In the genomic region with DNA sequence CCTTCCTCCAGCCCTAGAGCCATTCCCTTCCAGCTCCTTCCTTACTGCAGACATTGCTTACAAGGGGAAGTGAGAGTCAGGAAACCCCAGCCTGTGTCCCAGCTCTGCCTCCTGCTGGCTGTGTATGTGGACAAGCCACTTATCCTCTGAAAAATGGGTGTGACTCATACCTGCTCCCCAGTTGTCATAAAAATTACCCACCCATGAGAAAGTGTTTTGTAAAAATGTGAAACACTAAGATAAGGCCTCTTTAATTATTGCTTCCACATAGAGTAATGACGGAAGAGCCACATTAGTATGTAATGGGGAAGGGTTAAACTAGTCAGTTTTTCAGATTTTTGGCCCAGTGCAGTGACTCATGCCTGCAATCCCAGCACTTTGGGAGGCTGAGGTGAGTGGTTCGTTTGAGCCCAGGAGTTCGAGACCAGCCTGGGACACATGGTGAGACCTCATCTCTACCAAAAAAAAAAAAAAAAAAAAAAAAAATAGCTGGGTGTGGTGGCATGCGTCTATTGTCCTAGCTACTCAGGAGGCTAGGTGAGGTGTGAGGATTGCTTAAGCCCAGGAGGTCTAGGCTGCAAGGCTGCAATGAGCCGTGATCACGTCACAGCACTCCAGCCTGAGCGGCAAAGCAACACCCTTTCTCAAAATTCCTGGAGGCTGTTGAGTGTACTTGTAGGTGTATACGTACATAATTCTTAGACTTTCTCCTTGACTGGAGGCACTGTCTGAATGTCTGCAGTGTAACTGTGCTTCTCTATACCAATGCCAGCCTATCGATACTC, we compare ENCODE assay signal across 7 cellular contexts.
DNase-seq lines count a peak whose midpoint lies in the region; ATAC-seq and TF ChIP-seq lines count a peak whose summit lies in the region.

No MANE protein-coding gene starts in this region.

- H3K36me3 Mint-ChIP-seq in GM23338 (ENCODE audit: low read depth) = peaks cover 26% of the 10 kb centered on the region

- no peak overlapping the region for H3K4me3 Mint-ChIP-seq in GM23338

- POLR2A ChIA-PET in PC-3 (lab: Charles Lee; ENCODE audit: unreplicated experiment) = no interaction called here

- H3K9me3 ChIP-seq in PC-3 (ENCODE audit: low read length) (no peaks in the 10 kb centered on the region), skeletal muscle tissue (ENCODE audit: control insufficient read depth in 3 of 3, low read length in 3 of 3) (no peaks in the 10 kb centered on the region)

- H3K9me2 ChIP-seq in GM23338 (ENCODE audit: insufficient read depth) = no peaks in the 10 kb centered on the region
- no peaks in the 10 kb centered on the region for H3K9me2 ChIP-seq in PC-3 (replicated peaks; ENCODE audit: low read length)

- ATAC-seq in GM23338 = peak; percentile 39
- peak; percentile 65 for ATAC-seq in PC-3
- no peak for ATAC-seq in foreskin keratinocyte
- no peak for ATAC-seq in GM21528 (IDR thresholded peaks at IDR 0.05; ENCODE audit: low FRiP score, unreplicated experiment)

- H2AFZ ChIP-seq in GM23338 (no peak overlapping the region), PC-3 (ENCODE audit: low read length) (0 out of 2 replicates have a peak overlapping the region, but pooled peaks have one; percentile 33)

- H3K27ac ChIP-seq in GM23338 (ENCODE audit: low read depth) (no peak overlapping the region), PC-3 (ENCODE audit: low read length) (peak overlapping the region; percentile 94), foreskin keratinocyte (no peak overlapping the region), skeletal muscle tissue (ENCODE audit: low read depth, low read length) (peak overlapping the region; percentile 97), coronary artery (no peak overlapping the region)

- no peaks in the 10 kb centered on the region for H3K79me2 ChIP-seq in GM23338 (replicated peaks; ENCODE audit: insufficient read depth)
- H3K79me2 ChIP-seq in PC-3 (ENCODE audit: low read length) = no peaks in the 10 kb centered on the region

- peak; percentile 36 to 56 for TF ChIP-seq CTCF in GM23338 (conservative IDR thresholded peaks at IDR 0.05; ENCODE audit: low read depth in 2 of 2)
- peak; percentile 88 for TF ChIP-seq CTCF in PC-3 (conservative IDR thresholded peaks at IDR 0.05; ENCODE audit: low read depth, low read length)
- TF ChIP-seq CTCF in foreskin keratinocyte (conservative IDR thresholded peaks at IDR 0.05) = peak; percentile 39
- TF ChIP-seq CTCF in coronary artery (IDR thresholded peaks at IDR 0.05) = no peak

- no peaks in the 10 kb centered on the region for H3K4me1 ChIP-seq in GM23338 (ENCODE audit: insufficient read depth)
- peaks cover 27% of the 10 kb centered on the region for H3K4me1 ChIP-seq in PC-3 (ENCODE audit: insufficient read depth, low read length)
- no peaks in the 10 kb centered on the region for H3K4me1 ChIP-seq in foreskin keratinocyte
- H3K4me1 ChIP-seq in skeletal muscle tissue (ENCODE audit: control insufficient read depth in 3 of 3, insufficient read depth in 3 of 3, low read length in 3 of 3) = peaks cover 17 to 26% (median 20%) of the 10 kb centered on the region in 3 donors

- CTCF ChIA-PET in PC-3 (lab: Charles Lee) = interaction anchor here (0.6 to 0.9 kb wide), 5 partner anchors 15 to 627 kb away, joined by 3 to 9 read pairs (median 4); no protein-coding TSS in a partner anchor

- no peaks in the 10 kb centered on the region for H3K9me3 Mint-ChIP-seq in GM23338

- H3K4me1 Mint-ChIP-seq in GM23338 = peaks cover 2% of the 10 kb centered on the region; the same call in 1 of the 3 replicates

- BruUV-seq in PC-3 (replicated peaks; lab: Mats Ljungman, UMichigan) = no TSS peak

- intact Hi-C loops in PC-3 (cut with micrococcal nuclease) = loop anchor here (1.0 kb wide), 1 partner anchor 16 kb away; no protein-coding TSS in a partner anchor

- H4K20me1 ChIP-seq in GM23338 (replicated peaks; ENCODE audit: insufficient read depth) (peaks cover 3% of the 10 kb centered on the region; the same call in 1 of the 2 replicates), PC-3 (ENCODE audit: low read length) (no peaks in the 10 kb centered on the region)

- no peaks in the 10 kb centered on the region for H3F3A ChIP-seq in GM23338 (replicated peaks; ENCODE audit: low read depth)
- no peaks in the 10 kb centered on the region for H3F3A ChIP-seq in PC-3 (ENCODE audit: low read length, unreplicated experiment)

- no peak overlapping the region for H3K4me3 ChIP-seq in GM23338
- peak overlapping the region; percentile 11; the same call in 1 of the 2 replicates for H3K4me3 ChIP-seq in PC-3 (ENCODE audit: low read length)
- H3K4me3 ChIP-seq in skeletal muscle tissue (ENCODE audit: low read length in 3 of 3) = peak overlapping the region in 2 of 3 donors; percentile 24 to 56
- H3K4me3 ChIP-seq in coronary artery = no peak overlapping the region

- H3K4me2 ChIP-seq in GM23338 (no peak overlapping the region), PC-3 (ENCODE audit: low read length) (peak overlapping the region; percentile 72)

- peak; percentile 43 for DNase-seq in GM23338 (ENCODE audit: low spot score)
- DNase-seq in PC-3 = peak; percentile 90
- no peak for DNase-seq in foreskin keratinocyte
- no peak for DNase-seq in activated CD4-positive, alpha-beta T cell treated with anti-CD3 and anti-CD28 coated beads for 48 hours
- DNase-seq in coronary artery (ENCODE audit: low spot score) = no peak

- H3K36me3 ChIP-seq in GM23338 (ENCODE audit: insufficient read depth) = no peaks in the 10 kb centered on the region
- H3K36me3 ChIP-seq in PC-3 (ENCODE audit: low read depth, low read length) = no peaks in the 10 kb centered on the region
- H3K36me3 ChIP-seq in skeletal muscle tissue (ENCODE audit: control insufficient read depth in 3 of 3, insufficient read depth in 3 of 3, low read length in 3 of 3) = no peaks in the 10 kb centered on the region

- no peaks in the 10 kb centered on the region for H3K27me3 ChIP-seq in GM23338 (ENCODE audit: insufficient read depth)
- no peaks in the 10 kb centered on the region for H3K27me3 ChIP-seq in PC-3 (ENCODE audit: low read length)
- H3K27me3 ChIP-seq in foreskin keratinocyte = no peaks in the 10 kb centered on the region
- peaks cover 0 to 3% (median 0%) of the 10 kb centered on the region in 3 donors for H3K27me3 ChIP-seq in skeletal muscle tissue (ENCODE audit: control insufficient read depth in 3 of 3, insufficient read depth in 3 of 3, low read length in 3 of 3)

- H3K27me3 Mint-ChIP-seq in GM23338 (ENCODE audit: insufficient read depth, low read depth, poor library complexity) = peaks cover 20% of the 10 kb centered on the region

- peak overlapping the region; percentile 67 for H3K9ac ChIP-seq in PC-3 (ENCODE audit: low read length)
- H3K9ac ChIP-seq in skeletal muscle tissue (ENCODE audit: low read depth in 1 of 3, low read length in 3 of 3) = peak overlapping the region in 1 of 3 donors; percentile 77

- no peak overlapping the region for H3K27ac Mint-ChIP-seq in GM23338

TF ChIP-seq in GM23338, 12 proteins besides CTCF, POLR2A, EP300 and RAD21:
- TF ChIP-seq NANOG (IDR thresholded peaks at IDR 0.05; ENCODE audit: borderline replicate concordance) (no peak), EZH2phosphoT487 (IDR thresholded peaks at IDR 0.05; ENCODE audit: unreplicated experiment) (no peak), CREB1 (CRISPR knock-in tag; IDR thresholded peaks at IDR 0.05; ENCODE audit: low read depth) (no peak), JUNB (IDR thresholded peaks at IDR 0.05; ENCODE audit: unreplicated experiment) (no peak), ZNF331 (CRISPR knock-in tag; IDR thresholded peaks at IDR 0.05; ENCODE audit: low read depth) (no peak), POLR2AphosphoS5 (IDR thresholded peaks at IDR 0.05; ENCODE audit: low read depth) (no peak), ZNF114 (CRISPR knock-in tag; IDR thresholded peaks at IDR 0.05) (no peak), STAT1 (IDR thresholded peaks at IDR 0.05; ENCODE audit: unreplicated experiment) (no peak)
- TF ChIP-seq, protein P1, sequence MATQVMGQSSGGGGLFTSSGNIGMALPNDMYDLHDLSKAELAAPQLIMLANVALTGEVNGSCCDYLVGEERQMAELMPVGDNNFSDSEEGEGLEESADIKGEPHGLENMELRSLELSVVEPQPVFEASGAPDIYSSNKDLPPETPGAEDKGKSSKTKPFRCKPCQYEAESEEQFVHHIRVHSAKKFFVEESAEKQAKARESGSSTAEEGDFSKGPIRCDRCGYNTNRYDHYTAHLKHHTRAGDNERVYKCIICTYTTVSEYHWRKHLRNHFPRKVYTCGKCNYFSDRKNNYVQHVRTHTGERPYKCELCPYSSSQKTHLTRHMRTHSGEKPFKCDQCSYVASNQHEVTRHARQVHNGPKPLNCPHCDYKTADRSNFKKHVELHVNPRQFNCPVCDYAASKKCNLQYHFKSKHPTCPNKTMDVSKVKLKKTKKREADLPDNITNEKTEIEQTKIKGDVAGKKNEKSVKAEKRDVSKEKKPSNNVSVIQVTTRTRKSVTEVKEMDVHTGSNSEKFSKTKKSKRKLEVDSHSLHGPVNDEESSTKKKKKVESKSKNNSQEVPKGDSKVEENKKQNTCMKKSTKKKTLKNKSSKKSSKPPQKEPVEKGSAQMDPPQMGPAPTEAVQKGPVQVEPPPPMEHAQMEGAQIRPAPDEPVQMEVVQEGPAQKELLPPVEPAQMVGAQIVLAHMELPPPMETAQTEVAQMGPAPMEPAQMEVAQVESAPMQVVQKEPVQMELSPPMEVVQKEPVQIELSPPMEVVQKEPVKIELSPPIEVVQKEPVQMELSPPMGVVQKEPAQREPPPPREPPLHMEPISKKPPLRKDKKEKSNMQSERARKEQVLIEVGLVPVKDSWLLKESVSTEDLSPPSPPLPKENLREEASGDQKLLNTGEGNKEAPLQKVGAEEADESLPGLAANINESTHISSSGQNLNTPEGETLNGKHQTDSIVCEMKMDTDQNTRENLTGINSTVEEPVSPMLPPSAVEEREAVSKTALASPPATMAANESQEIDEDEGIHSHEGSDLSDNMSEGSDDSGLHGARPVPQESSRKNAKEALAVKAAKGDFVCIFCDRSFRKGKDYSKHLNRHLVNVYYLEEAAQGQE (IDR thresholded peaks at IDR 0.05; ENCODE audit: unreplicated experiment) = no peak

Comparison
In these comparisons a context has a peak if more than half of its experiments do, and no peak if none do; other contexts are left out.
1. ATAC-seq: peak in GM23338 (single experiment) and PC-3 (single experiment); none in foreskin keratinocyte (single experiment) and GM21528 (single experiment).
2. DNase-seq: peak in GM23338 (single experiment) and PC-3 (single experiment); none in foreskin keratinocyte (0 of 2), activated CD4-positive, alpha-beta T cell treated with anti-CD3 and anti-CD28 coated beads for 48 hours (single experiment) and coronary artery (single experiment).
3. H3K27ac ChIP-seq: peak in PC-3 (single experiment) and skeletal muscle tissue (single experiment); none in GM23338 (single experiment), foreskin keratinocyte (single experiment) and coronary artery (0 of 2).
4. H3K4me3 ChIP-seq: peak in PC-3 (single experiment) and skeletal muscle tissue (2 of 3); none in GM23338 (single experiment) and coronary artery (single experiment).